In the genomic region with DNA sequence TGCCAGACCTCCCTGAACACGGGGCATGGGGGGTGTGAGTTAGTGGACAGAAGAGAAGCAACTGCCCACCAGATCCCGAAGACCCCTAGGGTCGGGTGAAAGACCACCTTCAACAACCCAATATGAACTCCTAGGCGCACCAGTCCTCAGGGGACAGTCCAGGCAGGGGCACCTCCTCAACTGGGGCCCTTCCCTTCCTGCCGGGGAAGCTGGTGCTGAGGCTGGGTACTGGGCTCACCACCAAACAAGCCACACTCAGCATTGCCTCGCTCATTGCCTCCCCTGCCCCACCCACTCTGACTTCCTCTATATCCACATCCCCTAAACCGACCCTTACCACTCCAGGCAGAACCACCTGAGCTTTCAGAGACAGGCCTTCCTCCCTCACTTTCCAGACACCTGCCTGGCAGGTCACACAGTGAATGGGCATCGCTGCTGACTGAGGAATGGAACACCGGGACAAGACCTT, we compare ENCODE assay signal across 13 cellular contexts. TPM values are rescaled to one million over a fixed set of nuclear protein-coding genes. Genes with fewer than 3 reads are reported as not detected.
DNase-seq lines count a peak whose midpoint lies in the region; ATAC-seq and TF ChIP-seq lines count a peak whose summit lies in the region.
"Had no signal": no experiment of that assay in that cellular context is flagged by ENCODE, and none has a peak within 500 bp of the region (broad histone marks: within the 10 kb centered on the region; RNA-seq: fewer than 3 reads in every experiment).

No MANE protein-coding gene starts in this region.

- TF ChIP-seq CTCF in CD4-positive, alpha-beta T cell (IDR thresholded peaks at IDR 0.05): no peak
- TF ChIP-seq CTCF in vagina (IDR thresholded peaks at IDR 0.05): no peak

- H3K4me1 Mint-ChIP-seq in CD4-positive, alpha-beta T cell (ENCODE audit: low read depth): peaks cover 91% of the 10 kb centered on the region
- peaks cover 70 to 100% (median 89%) of the 10 kb centered on the region in 7 donors for H3K4me1 Mint-ChIP-seq in naive thymus-derived CD4-positive, alpha-beta T cell

- peak overlapping the region; percentile 96 for H3K27ac Mint-ChIP-seq in CD4-positive, alpha-beta T cell
- peak overlapping the region; percentile 86 to 90 for H3K27ac Mint-ChIP-seq in activated naive CD4-positive, alpha-beta T cell treated with anti-CD3 and anti-CD28 coated beads, Interleukin-2, amount 50 U/mL, for 72 hours
- H3K27ac Mint-ChIP-seq in naive thymus-derived CD4-positive, alpha-beta T cell: peak overlapping the region; percentile 73 to 99 (median 98)

- intact Hi-C loops in CD4-positive, alpha-beta T cell (cut with DNase I, micrococcal nuclease): loop anchor here in 1 of 2 experiments (1.0 kb wide), 1 partner anchor 9 kb away; no protein-coding TSS in a partner anchor
- intact Hi-C loops in naive thymus-derived CD4-positive, alpha-beta T cell (cut with micrococcal nuclease): loop anchor here in 1 of 2 donors (2.0 to 5.0 kb wide), 2 partner anchors 13 to 42 kb away; partner anchors contain the start of gene SEMA4D
- intact Hi-C loops in vagina (cut with DNase I): no loop called here

- peak overlapping the region; percentile 71 for H3K4me3 Mint-ChIP-seq in CD4-positive, alpha-beta T cell
- peak overlapping the region; percentile 75 to 88 (median 84) for H3K4me3 Mint-ChIP-seq in naive thymus-derived CD4-positive, alpha-beta T cell

- CTCF ChIA-PET in CD4-positive, alpha-beta T cell (lab: Charles Lee): interaction anchor here (0.9 to 6.1 kb wide), 7 partner anchors 26 to 121 kb away, joined by 3 to 29 read pairs (median 4); no protein-coding TSS in a partner anchor
- CTCF ChIA-PET in naive thymus-derived CD4-positive, alpha-beta T cell (lab: Charles Lee): interaction anchor here (0.6 to 3.0 kb wide), 9 partner anchors 10 to 150 kb away, joined by 3 to 18 read pairs (median 5); no protein-coding TSS in a partner anchor

- H3K27me3 Mint-ChIP-seq in CD4-positive, alpha-beta T cell: no peaks in the 10 kb centered on the region
- H3K27me3 Mint-ChIP-seq in naive thymus-derived CD4-positive, alpha-beta T cell: no peaks in the 10 kb centered on the region

- H3K9me3 Mint-ChIP-seq in CD4-positive, alpha-beta T cell: no peaks in the 10 kb centered on the region
- H3K9me3 Mint-ChIP-seq in activated naive CD4-positive, alpha-beta T cell treated with anti-CD3 and anti-CD28 coated beads, Interleukin-2, amount 50 U/mL, for 72 hours: no peaks in the 10 kb centered on the region
- peaks cover 0 to 2% (median 0%) of the 10 kb centered on the region in 11 donors for H3K9me3 Mint-ChIP-seq in naive thymus-derived CD4-positive, alpha-beta T cell

- peak in 4 of 10 experiments; percentile 47 to 60 (median 54) for DNase-seq in CD4-positive, alpha-beta T cell
- DNase-seq in activated naive CD4-positive, alpha-beta T cell treated with anti-CD3 and anti-CD28 coated beads, Interleukin-2, amount 50 U/mL, for 72 hours (ENCODE audit: low spot score in 2 of 2): no peak
- DNase-seq in naive thymus-derived CD4-positive, alpha-beta T cell: peak in 7 of 9 donors; percentile 44 to 69 (median 64)
- DNase-seq in vagina (ENCODE audit: extremely low spot score in 2 of 2): no peak
- DNase-seq in mucosa of gallbladder (ENCODE audit: low spot score): no peak
- DNase-seq: body of pancreas, kidney glomerular epithelial cell, NCI-H1105 treated with DMSO at 0.1 percent for 48 hours, NCI-H526 treated with DMSO at 0.1 percent for 48 hours, sigmoid colon had no signal

- H3K4me1 ChIP-seq in naive thymus-derived CD4-positive, alpha-beta T cell (ENCODE audit: control insufficient read depth in 2 of 2, insufficient read depth in 2 of 2, low read length in 2 of 2): peaks cover 51 to 88% of the 10 kb centered on the region in 2 donors
- H3K4me1 ChIP-seq in vagina: no peaks in the 10 kb centered on the region
- H3K4me1 ChIP-seq: body of pancreas, sigmoid colon had no signal

- H3K36me3 ChIP-seq in KOPT-K1 (ENCODE audit: insufficient read depth, low read length): peaks cover 93% of the 10 kb centered on the region
- H3K36me3 ChIP-seq in naive thymus-derived CD4-positive, alpha-beta T cell (ENCODE audit: control insufficient read depth in 2 of 3, insufficient read depth in 3 of 3, low read length in 3 of 3): peaks cover 0 to 31% (median 3%) of the 10 kb centered on the region in 3 experiments
- no peaks in the 10 kb centered on the region for H3K36me3 ChIP-seq in vagina

- peaks cover 89% of the 10 kb centered on the region for H3K36me3 Mint-ChIP-seq in CD4-positive, alpha-beta T cell (ENCODE audit: low read depth)
- peaks cover 40 to 41% of the 10 kb centered on the region in 2 donors for H3K36me3 Mint-ChIP-seq in activated naive CD4-positive, alpha-beta T cell treated with anti-CD3 and anti-CD28 coated beads, Interleukin-2, amount 50 U/mL, for 72 hours
- peaks cover 3 to 30% (median 20%) of the 10 kb centered on the region in 5 donors for H3K36me3 Mint-ChIP-seq in naive thymus-derived CD4-positive, alpha-beta T cell

- no peaks in the 10 kb centered on the region for H3K9me3 ChIP-seq in CD4-positive, alpha-beta T cell (ENCODE audit: control insufficient read depth, low read length)
- H3K9me3 ChIP-seq in KOPT-K1 (ENCODE audit: insufficient read depth, low read length, poor library complexity, severe bottlenecking): no peaks in the 10 kb centered on the region
- H3K9me3 ChIP-seq in naive thymus-derived CD4-positive, alpha-beta T cell (ENCODE audit: control insufficient read depth in 2 of 3, low read length in 3 of 3): no peaks in the 10 kb centered on the region
- H3K9me3 ChIP-seq in vagina: no peaks in the 10 kb centered on the region
- H3K9me3 ChIP-seq: body of pancreas, sigmoid colon had no signal

- no peak for TF ChIP-seq POLR2A in vagina (IDR thresholded peaks at IDR 0.05)

- POLR2A ChIA-PET in CD4-positive, alpha-beta T cell (lab: Charles Lee): interaction anchor here (0.8 to 6.0 kb wide), 15 partner anchors 10 to 93 kb away, joined by 3 to 44 read pairs (median 12); no protein-coding TSS in a partner anchor
- POLR2A ChIA-PET in naive thymus-derived CD4-positive, alpha-beta T cell (lab: Charles Lee): interaction anchor here (0.8 to 19.8 kb wide), 10 partner anchors 11 to 94 kb away, joined by 3 to 242 read pairs (median 8); no protein-coding TSS in a partner anchor

- peak; percentile 65 for ATAC-seq in CD4-positive, alpha-beta T cell (ENCODE audit: poor library complexity)
- peak in 1 of 2 donors; percentile 47 for ATAC-seq in activated naive CD4-positive, alpha-beta T cell treated with anti-CD3 and anti-CD28 coated beads, Interleukin-2, amount 50 U/mL, for 72 hours
- ATAC-seq in naive thymus-derived CD4-positive, alpha-beta T cell: peak; percentile 68
- ATAC-seq in HG03354 (IDR thresholded peaks at IDR 0.05; ENCODE audit: poor library complexity, severe bottlenecking, unreplicated experiment): no peak
- ATAC-seq in GM21619 (IDR thresholded peaks at IDR 0.05; ENCODE audit: unreplicated experiment): no peak
- ATAC-seq: body of pancreas had no signal

- peak overlapping the region; percentile 42 for H3K4me3 ChIP-seq in naive thymus-derived CD4-positive, alpha-beta T cell (ENCODE audit: low read length)
- no peak overlapping the region for H3K4me3 ChIP-seq in vagina
- H3K4me3 ChIP-seq: body of pancreas, sigmoid colon had no signal

- no peaks in the 10 kb centered on the region for H3K27me3 ChIP-seq in CD4-positive, alpha-beta T cell (ENCODE audit: control insufficient read depth, insufficient read depth, low read length)
- no peaks in the 10 kb centered on the region for H3K27me3 ChIP-seq in naive thymus-derived CD4-positive, alpha-beta T cell (ENCODE audit: control insufficient read depth in 2 of 2, insufficient read depth in 2 of 2, low read length in 2 of 2)
- no peaks in the 10 kb centered on the region for H3K27me3 ChIP-seq in vagina
- H3K27me3 ChIP-seq: body of pancreas, sigmoid colon had no signal

- H3K27ac ChIP-seq in CD4-positive, alpha-beta T cell (ENCODE audit: low read depth, low read length): peak overlapping the region; percentile 68
- H3K27ac ChIP-seq in KOPT-K1 (ENCODE audit: low read depth, low read length, poor library complexity, severe bottlenecking) (peak overlapping the region; percentile 43), vagina (no peak overlapping the region)
- H3K27ac ChIP-seq in naive thymus-derived CD4-positive, alpha-beta T cell (ENCODE audit: low read depth, low read length): peak overlapping the region; percentile 77
- H3K27ac ChIP-seq: body of pancreas, sigmoid colon had no signal

RNA-seq across cellular contexts. Expression of gene SEMA4D, which starts 42.5 kb away (rescaled TPM):
- total RNA-seq in CD4-positive, alpha-beta T cell: 100 to 1,000 TPM; 399 to 430 TPM
- total RNA-seq in activated naive CD4-positive, alpha-beta T cell treated with anti-CD3 and anti-CD28 coated beads, Interleukin-2, amount 50 U/mL, for 72 hours: 100 to 1,000 TPM; 211 to 278 TPM
- total RNA-seq in naive thymus-derived CD4-positive, alpha-beta T cell: 100 to 1,000 TPM; 389 to 465 (median 460) TPM
- 100 to 1,000 TPM; 114 to 268 TPM for polyA plus RNA-seq in naive thymus-derived CD4-positive, alpha-beta T cell
- 39.3 TPM for total RNA-seq in vagina
- total RNA-seq in mucosa of gallbladder: 66.2 TPM

Comparison
In these comparisons a context has a peak if more than half of its experiments do, and no peak if none do; other contexts are left out.
1. ATAC-seq: peak in CD4-positive, alpha-beta T cell (single experiment) and naive thymus-derived CD4-positive, alpha-beta T cell (single experiment); none in HG03354 (single experiment) and GM21619 (single experiment).
2. DNase-seq: peak in naive thymus-derived CD4-positive, alpha-beta T cell (7 of 9); none in activated naive CD4-positive, alpha-beta T cell treated with anti-CD3 and anti-CD28 coated beads, Interleukin-2, amount 50 U/mL, for 72 hours (0 of 2), vagina (0 of 2) and mucosa of gallbladder (single experiment).
3. Peak in every context shown above with its lines, with median percentiles within 50 percentile points of each other: H3K27ac Mint-ChIP-seq.